Comparison of ENCODE assay signal across 1 cellular context in the genomic region with DNA sequence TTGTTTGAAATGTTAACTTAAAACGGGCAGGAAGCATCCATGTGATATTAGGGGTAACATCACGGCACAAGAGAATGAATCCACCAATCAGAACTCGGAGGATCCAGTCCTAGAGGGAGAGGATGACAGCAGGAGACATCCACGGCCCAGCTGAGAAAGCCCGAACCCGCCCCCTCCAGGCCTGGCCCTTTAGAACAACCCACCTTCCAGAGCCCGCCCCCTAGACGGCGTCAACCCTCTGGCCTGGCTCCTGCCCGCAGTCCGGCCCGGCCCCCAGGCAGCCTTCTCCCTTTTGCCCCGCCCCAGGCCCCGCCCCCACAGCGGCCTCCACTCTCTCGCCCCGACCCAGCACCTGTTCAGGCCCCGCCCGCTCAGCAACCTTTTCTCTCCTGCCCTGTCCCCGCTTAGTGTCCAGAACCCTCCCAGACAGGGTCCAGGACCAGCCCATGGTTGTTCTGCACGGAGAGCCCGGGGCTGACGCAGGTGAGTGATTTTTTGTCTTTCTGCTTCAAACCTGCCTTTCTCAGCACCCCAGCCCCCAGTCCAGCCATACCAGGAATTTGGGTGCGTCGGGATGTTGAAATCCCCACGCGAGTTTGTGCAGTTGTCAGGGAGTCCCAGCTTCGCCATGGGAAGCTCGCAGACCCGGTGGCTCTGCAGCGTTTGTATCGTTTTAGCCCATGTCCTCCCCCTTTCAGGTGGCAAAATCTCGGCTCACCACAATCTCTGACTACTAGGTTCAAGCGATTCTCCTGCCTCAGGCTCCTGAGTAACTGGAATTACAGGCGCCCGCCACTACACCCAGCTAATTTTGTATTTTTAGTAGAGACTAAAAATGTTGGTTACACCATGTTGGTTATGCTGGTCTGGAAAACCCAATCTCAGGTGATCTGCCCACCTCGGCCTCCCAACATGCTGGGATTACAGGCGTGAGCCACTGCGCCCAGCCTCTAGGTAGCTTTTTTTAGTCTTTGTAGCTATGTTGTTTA.
TF ChIP-seq lines count a peak whose summit lies in the region.

No MANE protein-coding gene starts in this region.

TF ChIP-seq in K562, 482 proteins besides CTCF, POLR2A, EP300 and RAD21:
- TF ChIP-seq MXI1 (IDR thresholded peaks at IDR 0.05; ENCODE audit: low read depth, low read length) (no peak), ZBTB5 (IDR thresholded peaks at IDR 0.05) (no peak), POLR2G (IDR thresholded peaks at IDR 0.05; ENCODE audit: low read depth, low read length) (peak; percentile 56; the same call in 1 of the 2 replicates), SREBF1 (IDR thresholded peaks at IDR 0.05; ENCODE audit: borderline replicate concordance, low read depth, low read length) (no peak), TARDBP (IDR thresholded peaks at IDR 0.05) (no peak)
